21 cellular contexts compared by ENCODE assay signal in the genomic region with DNA sequence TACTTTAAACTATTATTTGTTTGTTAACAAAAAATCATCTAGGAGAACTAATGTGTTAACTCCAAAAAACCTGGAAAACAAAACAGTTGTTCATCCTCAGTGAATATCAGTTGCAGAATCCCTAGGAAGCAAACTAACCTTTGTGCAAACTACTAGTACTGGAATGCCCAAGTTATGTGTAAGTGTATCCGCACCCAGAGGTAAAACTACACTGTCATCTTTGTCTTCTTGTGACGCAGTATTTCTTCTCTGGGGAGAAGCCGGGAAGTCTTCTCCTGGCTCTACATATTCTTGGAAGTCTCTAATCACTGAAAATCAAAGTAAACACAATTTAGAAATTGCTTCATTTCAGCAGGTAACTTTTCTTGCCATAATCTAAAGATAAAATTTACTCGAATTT.
"Had no signal": no experiment of that assay in that cellular context is flagged by ENCODE, and none has a peak within 500 bp of the region (broad histone marks: within the 10 kb centered on the region; RNA-seq: fewer than 3 reads in every experiment).

No MANE protein-coding gene starts in this region.

- H3K4me2 ChIP-seq: neural progenitor cell had no signal

- H2AFZ ChIP-seq: neural progenitor cell, parathyroid adenoma had no signal

- H3K4me3 ChIP-seq: esophagus squamous epithelium, lung, mucosa of descending colon, neural progenitor cell, sigmoid colon, testis, tibial artery had no signal

- ATAC-seq: effector memory CD8-positive, alpha-beta T cell; left lobe of liver; mucosa of descending colon; stimulated activated memory B cell treated with anti-CD40 and anti-IgM and Interleukin-4, amounts not matched to agents 10 μg/mL and 1 μg/mL and 100 μg/mL, for 72 hours; stimulated activated naive CD8-positive, alpha-beta T cell treated with anti-CD3 and anti-CD28 coated beads, Interleukin-15, Interleukin-2, amounts not matched to agents 100 U/mL and 50 U/mL, for 24 hours had no signal

- H3K79me2 ChIP-seq: parathyroid adenoma had no signal

- DNase-seq: cortex of kidney; effector memory CD8-positive, alpha-beta T cell; erythroblast; esophagus squamous epithelium; hypothalamus; immature natural killer cell; islet precursor cell; mucosa of descending colon; naive B cell; sigmoid colon; stimulated activated CD4-positive, alpha-beta T cell treated with anti-CD3 and anti-CD28 coated beads, Interleukin-2, amount 100 ng/mL, for 24 hours; stimulated activated CD4-positive, alpha-beta T cell treated with anti-CD3 and anti-CD28 coated beads, Interleukin-4, amount 100 ng/mL, for 4 hours; stimulated activated naive CD8-positive, alpha-beta T cell treated with anti-CD3 and anti-CD28 coated beads, Interleukin-15, Interleukin-2, amounts not matched to agents 100 U/mL and 50 U/mL, for 24 hours; substantia nigra; testis; tibial artery had no signal

- H3K27me3 ChIP-seq: esophagus squamous epithelium, neural progenitor cell, sigmoid colon, testis, tibial artery had no signal

- H3K4me1 ChIP-seq: esophagus squamous epithelium, neural progenitor cell, testis had no signal

- H3K9ac ChIP-seq: neural progenitor cell, parathyroid adenoma had no signal

- H3K9me3 ChIP-seq: esophagus squamous epithelium, mucosa of descending colon, sigmoid colon, testis, tibial artery had no signal

- H3K27ac ChIP-seq: esophagus squamous epithelium, neural progenitor cell, parathyroid adenoma, sigmoid colon, testis, tibial artery had no signal
